Comparison of ENCODE assay signal across 14 cellular contexts in the genomic region with DNA sequence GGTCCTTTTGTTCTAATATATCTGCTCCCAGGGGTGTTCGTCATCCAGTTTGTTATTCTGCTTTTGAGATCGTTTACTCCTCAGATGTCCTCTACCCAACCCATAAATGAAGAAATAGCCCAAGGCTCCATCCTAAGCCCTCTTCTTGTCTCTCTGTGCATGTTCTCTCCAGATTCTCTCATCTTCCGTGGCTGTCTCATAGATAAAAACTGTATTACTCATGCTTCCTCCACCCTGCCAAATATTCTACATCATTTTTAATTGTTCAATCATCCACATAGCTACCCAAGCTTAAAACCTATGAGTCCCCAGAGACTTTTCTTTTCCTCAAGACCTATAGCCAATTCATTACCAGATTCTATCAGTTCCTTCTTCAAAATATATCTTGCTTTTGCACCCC. TPM values are rescaled to one million over a fixed set of nuclear protein-coding genes. Genes with fewer than 3 reads are reported as not detected.
DNase-seq lines count a peak whose midpoint lies in the region; ATAC-seq, FAIRE-seq and TF ChIP-seq lines count a peak whose summit lies in the region.
"Had no signal": no experiment of that assay in that cellular context is flagged by ENCODE, and none has a peak within 500 bp of the region (broad histone marks: within the 10 kb centered on the region; RNA-seq: fewer than 3 reads in every experiment).

No MANE protein-coding gene starts in this region.

- no peak overlapping the region for H3K4me3 ChIP-seq in psoas muscle
- no peak overlapping the region for H3K4me3 ChIP-seq in pancreas

- no peaks in the 10 kb centered on the region for H3K36me3 Mint-ChIP-seq in activated naive CD4-positive, alpha-beta T cell treated with anti-CD3 and anti-CD28 coated beads, Interleukin-2, amount 50 U/mL, for 72 hours

- H3K9me3 ChIP-seq in psoas muscle, result no peaks in the 10 kb centered on the region
- H3K9me3 ChIP-seq in pancreas, result no peaks in the 10 kb centered on the region
- H3K9me3 ChIP-seq: BE2C had no signal

- no peaks in the 10 kb centered on the region for H3K9me3 Mint-ChIP-seq in activated naive CD4-positive, alpha-beta T cell treated with anti-CD3 and anti-CD28 coated beads, Interleukin-2, amount 50 U/mL, for 72 hours

- WGBS in psoas muscle, 3 donors, result 62 to 70% (median 66%) methylated on average over 3 of the region's 3 CpGs
- WGBS in pancreas, 2 donors, result 84 to 93% methylated on average over 3 of the region's 3 CpGs

- TF ChIP-seq CTCF in foreskin keratinocyte (conservative IDR thresholded peaks at IDR 0.05) (no peak), psoas muscle (IDR thresholded peaks at IDR 0.05) (no peak), pancreas (IDR thresholded peaks at IDR 0.05) (no peak)

- H3K36me3 ChIP-seq in psoas muscle (ENCODE audit: insufficient read depth in 1 of 2, low read depth in 1 of 2) (no peaks in the 10 kb centered on the region), pancreas (no peaks in the 10 kb centered on the region)
- H3K36me3 ChIP-seq: BE2C had no signal

- in situ Hi-C loops in ACHN (cut with HindIII; ENCODE audit: low pct_ligation_motif_present, low pct_unique_long_range_greater_than_20kb, low sequenced_read_pairs), result no loop called here

- intact Hi-C loops in psoas muscle (cut with DNase I), result no loop called here
- intact Hi-C loops in pancreas (cut with DNase I), result no loop called here

- FAIRE-seq in pancreas (lab: Jason Lieb, UNC), result no peak

- peak; percentile 65 for DNase-seq in ACHN
- peak; percentile 32 for DNase-seq in HPDE6-E6E7 (ENCODE audit: extremely low spot score)
- peak; percentile 78 for DNase-seq in amniotic epithelial cell (ENCODE audit: low read depth)
- peak; percentile 87 to 97 for DNase-seq in foreskin keratinocyte
- DNase-seq in psoas muscle, result no peak
- DNase-seq in pancreas, result no peak
- DNase-seq in activated naive CD4-positive, alpha-beta T cell treated with anti-CD3 and anti-CD28 coated beads, Interleukin-2, amount 50 U/mL, for 72 hours (ENCODE audit: low spot score in 2 of 2), result no peak
- DNase-seq: activated CD4-positive, CD25-positive, alpha-beta regulatory T cell treated with anti-CD3 and anti-CD28 coated beads, Interleukin-2, amount 50 U/mL, for 72 hours; BE2C; KBM-7; NCI-H187 had no signal

- H3K27ac Mint-ChIP-seq in activated naive CD4-positive, alpha-beta T cell treated with anti-CD3 and anti-CD28 coated beads, Interleukin-2, amount 50 U/mL, for 72 hours, result no peak overlapping the region

- H3K27me3 ChIP-seq in foreskin keratinocyte (no peaks in the 10 kb centered on the region), psoas muscle (ENCODE audit: insufficient read depth in 3 of 3, low read length in 2 of 3) (no peaks in the 10 kb centered on the region), pancreas (no peaks in the 10 kb centered on the region)
- H3K27me3 ChIP-seq: BE2C had no signal

- peak overlapping the region; percentile 67 for H3K27ac ChIP-seq in foreskin keratinocyte
- H3K27ac ChIP-seq in psoas muscle, result no peak overlapping the region
- no peak overlapping the region for H3K27ac ChIP-seq in pancreas
- H3K27ac ChIP-seq: parathyroid adenoma had no signal

- ATAC-seq in foreskin keratinocyte (peak; percentile 96), psoas muscle (no peak), pancreas (no peak), GM21447 (IDR thresholded peaks at IDR 0.05; ENCODE audit: unreplicated experiment) (no peak)
- no peak for ATAC-seq in activated naive CD4-positive, alpha-beta T cell treated with anti-CD3 and anti-CD28 coated beads, Interleukin-2, amount 50 U/mL, for 72 hours
- ATAC-seq: HCT116 had no signal

- H3K4me1 ChIP-seq in foreskin keratinocyte (peaks cover 31% of the 10 kb centered on the region), psoas muscle (peaks cover 14% of the 10 kb centered on the region), pancreas (peaks cover 0 to 4% (median 0%) of the 10 kb centered on the region in 3 donors)
- H3K4me1 ChIP-seq: BE2C, parathyroid adenoma had no signal

RNA-seq across cellular contexts. Expression of gene CAV1, which starts 44.9 kb away (rescaled TPM):
- total RNA-seq in foreskin keratinocyte (1,286 and 1,415 TPM in 2 replicates), psoas muscle (100 to 1,000 TPM in 1 of 4 donors, 10 to 100 TPM in 3; 59.0 to 120 (median 66.7) TPM), pancreas (10 to 100 TPM in 4 of 6 donors, 1 to 10 TPM in 2; 4.6 to 15.9 (median 11.2) TPM)
- polyA plus RNA-seq in foreskin keratinocyte (706 and 882 TPM in 2 replicates), psoas muscle (10 to 100 TPM; 57.6 to 70.1 (median 69.0) TPM), pancreas (10 to 100 TPM in 1 of 2 donors, 1 to 10 TPM in 1; 9.7 to 19.5 TPM)
- not detected for total RNA-seq in activated naive CD4-positive, alpha-beta T cell treated with anti-CD3 and anti-CD28 coated beads, Interleukin-2, amount 50 U/mL, for 72 hours

Comparison
In these comparisons a context has a peak if more than half of its experiments do, and no peak if none do; other contexts are left out.
1. DNase-seq: peak in ACHN (single experiment), HPDE6-E6E7 (single experiment), amniotic epithelial cell (single experiment) and foreskin keratinocyte (2 of 2); none in psoas muscle (0 of 2), pancreas (0 of 6) and activated naive CD4-positive, alpha-beta T cell treated with anti-CD3 and anti-CD28 coated beads, Interleukin-2, amount 50 U/mL, for 72 hours (0 of 2).
2. RNA of gene CAV1, which starts 44.9 kb away (total RNA-seq): 1,286 to 1,415 TPM in foreskin keratinocyte; 59.0 to 120 TPM in psoas muscle, 4.6 to 15.9 TPM in pancreas and not detected in activated naive CD4-positive, alpha-beta T cell treated with anti-CD3 and anti-CD28 coated beads, Interleukin-2, amount 50 U/mL, for 72 hours; every median in the first group is over 10 times any median in the second.